ENCODE assay signal across 1 cellular context in the genomic region with DNA sequence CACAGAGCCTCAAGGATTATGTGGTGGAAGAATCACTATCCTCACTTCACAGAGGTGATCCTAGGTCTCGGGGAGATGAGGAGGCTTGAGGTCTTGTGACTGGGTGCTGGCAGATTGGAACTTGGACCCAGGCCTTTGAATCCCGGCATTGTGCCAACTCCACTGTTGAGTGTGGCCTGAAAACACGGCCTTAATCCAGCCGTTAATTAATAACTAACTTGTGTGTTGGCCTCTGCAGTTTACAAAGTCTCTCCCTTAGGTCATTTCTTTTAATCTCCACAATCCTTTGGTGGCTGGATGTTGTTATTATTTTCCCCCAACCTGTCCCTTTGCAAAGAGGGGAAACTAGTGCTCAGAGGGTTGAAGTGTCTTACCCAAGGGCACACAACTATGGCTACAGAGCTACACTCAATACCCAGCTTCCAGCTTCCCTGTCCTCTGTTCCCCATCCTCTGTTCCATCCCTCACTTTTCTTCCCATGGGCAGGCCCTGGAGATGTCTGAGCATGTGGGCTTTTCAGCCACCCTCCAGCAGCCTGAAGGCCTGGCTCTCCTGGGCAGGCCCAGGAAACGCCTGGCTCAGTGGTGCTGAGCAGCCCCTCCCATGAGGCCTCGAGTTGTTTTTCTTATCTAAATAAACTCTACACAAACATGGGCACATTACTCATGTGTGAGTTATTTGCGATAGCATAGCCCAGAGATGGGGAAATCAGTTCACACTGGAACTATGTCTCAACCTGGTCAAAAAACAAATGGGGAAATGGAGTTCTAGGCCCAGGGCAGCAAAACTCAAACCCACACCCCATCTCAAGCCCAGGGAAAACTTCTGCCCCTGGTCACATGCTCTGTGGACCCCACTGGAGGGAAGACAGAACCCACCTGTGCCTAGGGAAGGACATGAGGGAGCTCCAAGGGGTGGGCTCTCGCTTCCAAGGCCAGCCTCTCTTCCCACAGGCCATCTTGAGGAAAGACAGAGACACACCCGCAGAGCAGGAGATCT.
TF ChIP-seq lines count a peak whose summit lies in the region.

No MANE protein-coding gene starts in this region.

TF ChIP-seq in HepG2, 621 proteins besides CTCF, POLR2A, EP300 and RAD21 (continued from another document and continues in another):
- no peak; the same call in 1 of the 2 replicates for TF ChIP-seq REPIN1 (CRISPR knock-in tag; IDR thresholded peaks at IDR 0.05; ENCODE audit: borderline replicate concordance, low read depth)
- TF ChIP-seq, protein P1, sequence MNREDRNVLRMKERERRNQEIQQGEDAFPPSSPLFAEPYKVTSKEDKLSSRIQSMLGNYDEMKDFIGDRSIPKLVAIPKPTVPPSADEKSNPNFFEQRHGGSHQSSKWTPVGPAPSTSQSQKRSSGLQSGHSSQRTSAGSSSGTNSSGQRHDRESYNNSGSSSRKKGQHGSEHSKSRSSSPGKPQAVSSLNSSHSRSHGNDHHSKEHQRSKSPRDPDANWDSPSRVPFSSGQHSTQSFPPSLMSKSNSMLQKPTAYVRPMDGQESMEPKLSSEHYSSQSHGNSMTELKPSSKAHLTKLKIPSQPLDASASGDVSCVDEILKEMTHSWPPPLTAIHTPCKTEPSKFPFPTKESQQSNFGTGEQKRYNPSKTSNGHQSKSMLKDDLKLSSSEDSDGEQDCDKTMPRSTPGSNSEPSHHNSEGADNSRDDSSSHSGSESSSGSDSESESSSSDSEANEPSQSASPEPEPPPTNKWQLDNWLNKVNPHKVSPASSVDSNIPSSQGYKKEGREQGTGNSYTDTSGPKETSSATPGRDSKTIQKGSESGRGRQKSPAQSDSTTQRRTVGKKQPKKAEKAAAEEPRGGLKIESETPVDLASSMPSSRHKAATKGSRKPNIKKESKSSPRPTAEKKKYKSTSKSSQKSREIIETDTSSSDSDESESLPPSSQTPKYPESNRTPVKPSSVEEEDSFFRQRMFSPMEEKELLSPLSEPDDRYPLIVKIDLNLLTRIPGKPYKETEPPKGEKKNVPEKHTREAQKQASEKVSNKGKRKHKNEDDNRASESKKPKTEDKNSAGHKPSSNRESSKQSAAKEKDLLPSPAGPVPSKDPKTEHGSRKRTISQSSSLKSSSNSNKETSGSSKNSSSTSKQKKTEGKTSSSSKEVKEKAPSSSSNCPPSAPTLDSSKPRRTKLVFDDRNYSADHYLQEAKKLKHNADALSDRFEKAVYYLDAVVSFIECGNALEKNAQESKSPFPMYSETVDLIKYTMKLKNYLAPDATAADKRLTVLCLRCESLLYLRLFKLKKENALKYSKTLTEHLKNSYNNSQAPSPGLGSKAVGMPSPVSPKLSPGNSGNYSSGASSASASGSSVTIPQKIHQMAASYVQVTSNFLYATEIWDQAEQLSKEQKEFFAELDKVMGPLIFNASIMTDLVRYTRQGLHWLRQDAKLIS (CRISPR knock-in tag; IDR thresholded peaks at IDR 0.05) = 0 out of 2 replicates have a peak, but pooled peaks have one; percentile 21
- TF ChIP-seq ZNF10 (CRISPR knock-in tag; IDR thresholded peaks at IDR 0.05; ENCODE audit: borderline replicate concordance, low read depth) = no peak
- no peak for TF ChIP-seq ZNF274 (CRISPR knock-in tag; IDR thresholded peaks at IDR 0.05)
- TF ChIP-seq HNRNPK (IDR thresholded peaks at IDR 0.05; ENCODE audit: low read depth, low read length, poor library complexity, severe bottlenecking) = no peak
- TF ChIP-seq ZNF562 (CRISPR knock-in tag; IDR thresholded peaks at IDR 0.05; ENCODE audit: borderline replicate concordance) = no peak
- peak; percentile 12 to 26; a peak in 2 of 4 replicates for TF ChIP-seq MAFK (conservative IDR thresholded peaks at IDR 0.05 in 1 of 2, IDR thresholded peaks at IDR 0.05 in 1 of 2; ENCODE audit: low read length in 2 of 2)
- no peak for TF ChIP-seq CENPT (CRISPR knock-in tag; IDR thresholded peaks at IDR 0.05; ENCODE audit: low read depth)
- TF ChIP-seq ESRRA (CRISPR knock-in tag; IDR thresholded peaks at IDR 0.05; ENCODE audit: low read depth) = no peak; the same call in 1 of the 2 replicates
- TF ChIP-seq MBNL3 (CRISPR knock-in tag; conservative IDR thresholded peaks at IDR 0.05) = no peak
- TF ChIP-seq ZZZ3 (CRISPR knock-in tag; IDR thresholded peaks at IDR 0.05; ENCODE audit: borderline replicate concordance) = no peak
- TF ChIP-seq CREB3 (CRISPR knock-in tag; IDR thresholded peaks at IDR 0.05) = no peak
- TF ChIP-seq ZFP91 (CRISPR knock-in tag; IDR thresholded peaks at IDR 0.05; ENCODE audit: borderline replicate concordance) = 0 out of 2 replicates have a peak, but pooled peaks have one; percentile 30
- no peak for TF ChIP-seq ZNF577 (CRISPR knock-in tag; IDR thresholded peaks at IDR 0.05; ENCODE audit: borderline replicate concordance, low read depth)
- TF ChIP-seq ZNF207 (IDR thresholded peaks at IDR 0.05; ENCODE audit: borderline replicate concordance) = no peak
- TF ChIP-seq STAT5B (CRISPR knock-in tag; IDR thresholded peaks at IDR 0.05) = no peak
- TF ChIP-seq NFRKB (IDR thresholded peaks at IDR 0.05) = no peak
- 0 out of 2 replicates have a peak, but pooled peaks have one; percentile 43 for TF ChIP-seq CHD2 (IDR thresholded peaks at IDR 0.05; ENCODE audit: low read depth, low read length)
- no peak for TF ChIP-seq HOXA7 (CRISPR knock-in tag; IDR thresholded peaks at IDR 0.05)
- no peak for TF ChIP-seq ZBTB2 (CRISPR knock-in tag; IDR thresholded peaks at IDR 0.05; ENCODE audit: low read depth)
- peak; percentile 63 for TF ChIP-seq TBL1XR1 (IDR thresholded peaks at IDR 0.05; ENCODE audit: borderline replicate concordance, low read length, partially characterized antibody)
- 0 out of 2 replicates have a peak, but pooled peaks have one; percentile 21 for TF ChIP-seq ZNF543 (CRISPR knock-in tag; IDR thresholded peaks at IDR 0.05)
- TF ChIP-seq TBP (CRISPR knock-in tag; IDR thresholded peaks at IDR 0.05) = no peak
- TF ChIP-seq ZFP62 (CRISPR knock-in tag; IDR thresholded peaks at IDR 0.05) = no peak
- TF ChIP-seq ZNF740 (CRISPR knock-in tag; IDR thresholded peaks at IDR 0.05) = peak; percentile 68; the same call in 1 of the 2 replicates
- TF ChIP-seq, protein P2, sequence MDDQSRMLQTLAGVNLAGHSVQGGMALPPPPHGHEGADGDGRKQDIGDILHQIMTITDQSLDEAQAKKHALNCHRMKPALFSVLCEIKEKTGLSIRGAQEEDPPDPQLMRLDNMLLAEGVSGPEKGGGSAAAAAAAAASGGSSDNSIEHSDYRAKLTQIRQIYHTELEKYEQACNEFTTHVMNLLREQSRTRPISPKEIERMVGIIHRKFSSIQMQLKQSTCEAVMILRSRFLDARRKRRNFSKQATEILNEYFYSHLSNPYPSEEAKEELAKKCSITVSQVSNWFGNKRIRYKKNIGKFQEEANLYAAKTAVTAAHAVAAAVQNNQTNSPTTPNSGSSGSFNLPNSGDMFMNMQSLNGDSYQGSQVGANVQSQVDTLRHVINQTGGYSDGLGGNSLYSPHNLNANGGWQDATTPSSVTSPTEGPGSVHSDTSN (CRISPR knock-in tag; IDR thresholded peaks at IDR 0.05; ENCODE audit: borderline replicate concordance) = no peak
- TF ChIP-seq ZNF501 (CRISPR knock-in tag; IDR thresholded peaks at IDR 0.05) = 0 out of 2 replicates have a peak, but pooled peaks have one; percentile 36
- no peak for TF ChIP-seq MLXIP (CRISPR knock-in tag; IDR thresholded peaks at IDR 0.05; ENCODE audit: borderline replicate concordance)
- no peak for TF ChIP-seq SP2 (CRISPR knock-in tag; IDR thresholded peaks at IDR 0.05)
- TF ChIP-seq AHR (CRISPR knock-in tag; IDR thresholded peaks at IDR 0.05) = no peak; the same call in 1 of the 2 replicates
- no peak for TF ChIP-seq CREB1 (IDR thresholded peaks at IDR 0.05)
- peak; percentile 62 for TF ChIP-seq CREB1 (CRISPR knock-in tag; IDR thresholded peaks at IDR 0.05)
- TF ChIP-seq ZNF230 (CRISPR knock-in tag; IDR thresholded peaks at IDR 0.05) = no peak
- peak; percentile 48; the same call in 1 of the 2 replicates for TF ChIP-seq TCF7 (IDR thresholded peaks at IDR 0.05; ENCODE audit: low read depth)
- no peak for TF ChIP-seq TCF7L2 (IDR thresholded peaks at IDR 0.05; ENCODE audit: low read depth, low read length)
- no peak; the same call in 1 of the 2 replicates for TF ChIP-seq GABPB1 (CRISPR knock-in tag; IDR thresholded peaks at IDR 0.05)
- 0 out of 2 replicates have a peak, but pooled peaks have one; percentile 48 for TF ChIP-seq E2F1 (CRISPR knock-in tag; IDR thresholded peaks at IDR 0.05)
- TF ChIP-seq GPBP1L1 (CRISPR knock-in tag; IDR thresholded peaks at IDR 0.05) = no peak
- TF ChIP-seq RNF2 (conservative IDR thresholded peaks at IDR 0.05; ENCODE audit: low read depth) = peak; percentile 47; the same call in 1 of the 2 replicates
- no peak for TF ChIP-seq ZNF44 (CRISPR knock-in tag; IDR thresholded peaks at IDR 0.05)
- TF ChIP-seq SP1 (IDR thresholded peaks at IDR 0.05) = no peak
- TF ChIP-seq SP1 (CRISPR knock-in tag; IDR thresholded peaks at IDR 0.05) = no peak; the same call in 1 of the 2 replicates
- 0 out of 2 replicates have a peak, but pooled peaks have one; percentile 52 for TF ChIP-seq ZNF777 (CRISPR knock-in tag; IDR thresholded peaks at IDR 0.05)
- no peak for TF ChIP-seq ZNF530 (CRISPR knock-in tag; IDR thresholded peaks at IDR 0.05; ENCODE audit: low read depth)
- TF ChIP-seq ZNF773 (CRISPR knock-in tag; IDR thresholded peaks at IDR 0.05; ENCODE audit: borderline replicate concordance) = 0 out of 2 replicates have a peak, but pooled peaks have one; percentile 28
- no peak; the same call in 1 of the 2 replicates for TF ChIP-seq ONECUT2 (CRISPR knock-in tag; IDR thresholded peaks at IDR 0.05)
- TF ChIP-seq TBX2 (CRISPR knock-in tag; IDR thresholded peaks at IDR 0.05; ENCODE audit: borderline replicate concordance) = peak; percentile 90
- peak; percentile 38; the same call in 1 of the 2 replicates for TF ChIP-seq IRF2 (CRISPR knock-in tag; IDR thresholded peaks at IDR 0.05)
